In genomic region chr18:13612111-13612997, GRCh38 we compare ENCODE assay signal across 8 cellular contexts.
DNase-seq lines count a peak whose midpoint lies in the region; ATAC-seq and TF ChIP-seq lines count a peak whose summit lies in the region.

No MANE protein-coding gene starts in this region.

- no peaks in the 10 kb centered on the region for H3K9me3 Mint-ChIP-seq in activated T-cell treated with anti-CD3 and anti-CD28 coated beads, Interleukin-2, amount 50 U/mL, for 72 hours

- TF ChIP-seq CTCF in GM12875 (IDR thresholded peaks at IDR 0.05; ENCODE audit: borderline replicate concordance, insufficient read depth, low read depth, low read length) (no peak), left ventricle myocardium inferior (IDR thresholded peaks at IDR 0.05; ENCODE audit: borderline replicate concordance) (no peak)

- no peak for DNase-seq in HAP-1 (ENCODE audit: low spot score in 2 of 2)
- DNase-seq in NCI-H2227 treated with DMSO at 0.1 percent for 48 hours (lab: John Stamatoyannopoulos, UW) = peak; percentile 56
- DNase-seq in activated T-cell treated with anti-CD3 and anti-CD28 coated beads, Interleukin-2, amount 50 U/mL, for 72 hours = peak; percentile 64 to 73
- no peak for DNase-seq in left ventricle myocardium inferior
- DNase-seq in stimulated activated CD4-positive, alpha-beta T cell treated with anti-CD3 and anti-CD28 coated beads, Interleukin-15, amount 100 ng/mL, for 24 hours = peak; percentile 83
- no peak for DNase-seq in epidermal melanocyte (ENCODE audit: insufficient read length, low spot score)
- DNase-seq in DMS153 treated with DMSO at 0.1 percent for 48 hours (lab: John Stamatoyannopoulos, UW; ENCODE audit: unreplicated experiment) = no peak

- peaks cover 96% of the 10 kb centered on the region for H3K4me1 Mint-ChIP-seq in activated T-cell treated with anti-CD3 and anti-CD28 coated beads, Interleukin-2, amount 50 U/mL, for 72 hours (ENCODE audit: low read depth)

- peak overlapping the region; percentile 33 for H3K4me3 ChIP-seq in GM12875 (ENCODE audit: low read depth, low read length)
- H3K4me3 ChIP-seq in HAP-1 = peak overlapping the region; percentile 12; the same call in 1 of the 2 replicates
- H3K4me3 ChIP-seq in left ventricle myocardium inferior = peak overlapping the region; percentile 62

- H3K9me3 ChIP-seq in HAP-1 = no peaks in the 10 kb centered on the region
- H3K9me3 ChIP-seq in left ventricle myocardium inferior (replicated peaks) = no peaks in the 10 kb centered on the region

- ATAC-seq in activated T-cell treated with anti-CD3 and anti-CD28 coated beads, Interleukin-2, amount 50 U/mL, for 72 hours (replicated peaks in 1 of 2) = peak; percentile 55 to 66

- intact Hi-C loops in left ventricle myocardium inferior (cut with micrococcal nuclease) = no loop called here

- peak overlapping the region; percentile 98 for H3K27ac Mint-ChIP-seq in activated T-cell treated with anti-CD3 and anti-CD28 coated beads, Interleukin-2, amount 50 U/mL, for 72 hours

- peaks cover 33% of the 10 kb centered on the region for H3K27me3 ChIP-seq in HAP-1 (ENCODE audit: low read depth)
- H3K27me3 ChIP-seq in left ventricle myocardium inferior (ENCODE audit: low read depth) = no peaks in the 10 kb centered on the region

- H3K4me3 Mint-ChIP-seq in activated T-cell treated with anti-CD3 and anti-CD28 coated beads, Interleukin-2, amount 50 U/mL, for 72 hours = peak overlapping the region; percentile 83 to 89

- H3K27me3 Mint-ChIP-seq in activated T-cell treated with anti-CD3 and anti-CD28 coated beads, Interleukin-2, amount 50 U/mL, for 72 hours (ENCODE audit: low read depth) = no peaks in the 10 kb centered on the region

- H3K27ac ChIP-seq in left ventricle myocardium inferior (replicated peaks) = peak overlapping the region; percentile 90

- H3K4me1 ChIP-seq in HAP-1 = no peaks in the 10 kb centered on the region
- H3K4me1 ChIP-seq in left ventricle myocardium inferior = peaks cover 71% of the 10 kb centered on the region

- H3K36me3 ChIP-seq in HAP-1 (replicated peaks) (no peaks in the 10 kb centered on the region), left ventricle myocardium inferior (no peaks in the 10 kb centered on the region)

- H3K36me3 Mint-ChIP-seq in activated T-cell treated with anti-CD3 and anti-CD28 coated beads, Interleukin-2, amount 50 U/mL, for 72 hours (ENCODE audit: insufficient read depth in 2 of 2) = peaks cover 0 to 3% of the 10 kb centered on the region in 2 donors

- in situ Hi-C loops in HAP-1 (cut with MboI; ENCODE audit: low sequenced_read_pairs) = no loop called here

Comparison
In these comparisons a context has a peak if more than half of its experiments do, and no peak if none do; other contexts are left out.
1. H3K4me3 ChIP-seq: peak in every context shown above with its lines; median percentile 62 in left ventricle myocardium inferior; 33 in GM12875; 12 in HAP-1.
2. DNase-seq: peak in NCI-H2227 treated with DMSO at 0.1 percent for 48 hours (single experiment), activated T-cell treated with anti-CD3 and anti-CD28 coated beads, Interleukin-2, amount 50 U/mL, for 72 hours (2 of 2) and stimulated activated CD4-positive, alpha-beta T cell treated with anti-CD3 and anti-CD28 coated beads, Interleukin-15, amount 100 ng/mL, for 24 hours (single experiment); none in HAP-1 (0 of 2), left ventricle myocardium inferior (single experiment), epidermal melanocyte (single experiment) and DMS153 treated with DMSO at 0.1 percent for 48 hours (single experiment).